ENCODE assay signal across 16 cellular contexts in the genomic region with DNA sequence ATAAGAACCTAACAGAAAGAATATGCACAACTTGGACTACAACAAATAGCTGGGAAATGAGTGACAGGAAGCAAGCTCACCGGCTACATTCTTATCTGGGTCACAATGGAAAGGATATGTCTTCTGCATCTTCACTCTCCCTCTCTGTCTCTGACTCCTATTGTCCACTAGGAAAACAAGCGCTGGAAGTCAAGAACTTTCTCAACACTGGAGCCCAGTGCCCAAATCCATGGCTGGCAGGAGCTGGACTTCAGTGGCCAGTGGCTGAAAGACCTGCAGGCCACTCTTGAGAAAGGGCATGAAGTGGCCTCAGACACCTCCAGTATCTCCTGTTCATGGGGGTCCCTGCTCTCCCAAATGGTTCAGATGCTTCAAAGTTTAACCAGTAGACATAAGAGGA.
DNase-seq lines count a peak whose midpoint lies in the region; ATAC-seq and TF ChIP-seq lines count a peak whose summit lies in the region.
"Had no signal": no experiment of that assay in that cellular context is flagged by ENCODE, and none has a peak within 500 bp of the region (broad histone marks: within the 10 kb centered on the region; RNA-seq: fewer than 3 reads in every experiment).

No MANE protein-coding gene starts in this region.

- no peaks in the 10 kb centered on the region for H3K9me3 ChIP-seq in left ventricle myocardium inferior (replicated peaks)
- no peaks in the 10 kb centered on the region for H3K9me3 ChIP-seq in mammary epithelial cell (replicated peaks; ENCODE audit: insufficient read depth, low read length)
- H3K9me3 ChIP-seq in aorta (ENCODE audit: control insufficient read depth, low read length): no peaks in the 10 kb centered on the region
- H3K9me3 ChIP-seq: transverse colon had no signal

- no peaks in the 10 kb centered on the region for H3K27me3 ChIP-seq in left ventricle myocardium inferior (ENCODE audit: low read depth)
- no peaks in the 10 kb centered on the region for H3K27me3 ChIP-seq in mammary epithelial cell (ENCODE audit: insufficient read depth, low read length)
- no peaks in the 10 kb centered on the region for H3K27me3 ChIP-seq in aorta (ENCODE audit: control insufficient read depth in 1 of 2, insufficient read depth in 2 of 2, low read length in 1 of 2)
- H3K27me3 ChIP-seq: transverse colon had no signal

- peaks cover 62% of the 10 kb centered on the region for H3K4me1 Mint-ChIP-seq in nephron
- H3K4me1 Mint-ChIP-seq: activated B cell treated with CpG ODN at 0.5 μM for 24 hours had no signal

- intact Hi-C loops in left ventricle myocardium inferior (cut with micrococcal nuclease) (no loop called here), left ventricle myocardium superior (cut with micrococcal nuclease) (no loop called here), mammary epithelial cell (cut with micrococcal nuclease) (loop anchor here (5.0 to 10.0 kb wide), 2 partner anchors 44 to 516 kb away; no protein-coding TSS in a partner anchor), aorta (cut with DNase I) (loop anchor here (5.0 kb wide), 2 partner anchors 64 to 84 kb away; a partner anchor contains a TSS)

- no peaks in the 10 kb centered on the region for H3K79me2 ChIP-seq in mammary epithelial cell (ENCODE audit: insufficient read depth, low read length)

- H2AFZ ChIP-seq in mammary epithelial cell (ENCODE audit: low read depth, low read length): no peak overlapping the region

- peaks cover 52% of the 10 kb centered on the region for H3K4me1 ChIP-seq in left ventricle myocardium inferior
- H3K4me1 ChIP-seq in mammary epithelial cell (ENCODE audit: insufficient read depth, low read length): peaks cover 36% of the 10 kb centered on the region
- peaks cover 4 to 14% of the 10 kb centered on the region in 2 donors for H3K4me1 ChIP-seq in aorta (ENCODE audit: control insufficient read depth in 1 of 2, insufficient read depth in 2 of 2, low read length in 2 of 2)

- WGBS in mammary epithelial cell (ENCODE audit: low coverage, missing lambda C conversion rate): 88% methylated on average over 2 of the region's 2 CpGs
- WGBS in aorta, 2 donors: 58 to 65% methylated on average over 2 of the region's 2 CpGs

- CTCF ChIA-PET in mammary epithelial cell (lab: Charles Lee; ENCODE audit: low non-redundant PET): no interaction called here

- in situ Hi-C loops in mammary epithelial cell (cut with MboI; ENCODE audit: low sequenced_read_pairs in 2 of 2): no loop called here

- BruUV-seq in mammary epithelial cell (replicated peaks; lab: Mats Ljungman, UMichigan): no TSS peak

- no peaks in the 10 kb centered on the region for H3K27me3 Mint-ChIP-seq in nephron (ENCODE audit: low read depth)

- ATAC-seq in left ventricle myocardium superior (no peak), aorta (ENCODE audit: low FRiP score) (no peak)
- ATAC-seq: naive thymus-derived CD4-positive, alpha-beta T cell had no signal

- dilution Hi-C loops in mammary epithelial cell (cut with HindIII; ENCODE audit: low sequenced_read_pairs): no loop called here

- H3K36me3 ChIP-seq in left ventricle myocardium inferior (no peaks in the 10 kb centered on the region), mammary epithelial cell (ENCODE audit: insufficient read depth, low read length) (no peaks in the 10 kb centered on the region), aorta (ENCODE audit: control insufficient read depth in 1 of 2, insufficient read depth in 2 of 2, low read length in 1 of 2) (no peaks in the 10 kb centered on the region)
- H3K36me3 ChIP-seq: transverse colon had no signal

- peak overlapping the region; percentile 3 for H3K4me3 ChIP-seq in left ventricle myocardium inferior
- H3K4me3 ChIP-seq in mammary epithelial cell (replicated peaks in 1 of 3; ENCODE audit: insufficient read depth in 1 of 3, low read depth in 2 of 3, low read length in 3 of 3): no peak overlapping the region
- H3K4me3 ChIP-seq in aorta (ENCODE audit: low read length in 2 of 2): peak overlapping the region in 1 of 2 donors; percentile 6
- H3K4me3 ChIP-seq: transverse colon had no signal

- peak overlapping the region; percentile 60 for H3K4me2 ChIP-seq in mammary epithelial cell (ENCODE audit: insufficient read depth, low read depth, low read length)
- H3K4me2 ChIP-seq: KMS-11 had no signal

- H3K27ac Mint-ChIP-seq in nephron: peak overlapping the region; percentile 93 to 98 (median 94)
- H3K27ac Mint-ChIP-seq: activated B cell treated with CpG ODN at 0.5 μM for 24 hours; activated naive CD8-positive, alpha-beta T cell treated with anti-CD3 and anti-CD28 coated beads, Interleukin-2, amount 10 ng/mL, durations not matched to agents 7 days and 5 days; naive thymus-derived CD4-positive, alpha-beta T cell had no signal

- H3K36me3 Mint-ChIP-seq in nephron (ENCODE audit: low read depth): no peaks in the 10 kb centered on the region

- H3K27ac ChIP-seq in left ventricle myocardium inferior (replicated peaks) (peak overlapping the region; percentile 95), mammary epithelial cell (ENCODE audit: insufficient read depth, low read depth, low read length) (no peak overlapping the region), aorta (ENCODE audit: low read depth in 1 of 2, low read length in 2 of 2) (peak overlapping the region; percentile 84 to 99)
- H3K27ac ChIP-seq: KMS-11 had no signal

- no peak overlapping the region for H3K4me3 Mint-ChIP-seq in nephron
- H3K4me3 Mint-ChIP-seq: activated B cell treated with CpG ODN at 0.5 μM for 24 hours; activated naive CD8-positive, alpha-beta T cell treated with anti-CD3 and anti-CD28 coated beads, Interleukin-2, amount 10 ng/mL, durations not matched to agents 7 days and 5 days; naive thymus-derived CD4-positive, alpha-beta T cell had no signal

- H3K9ac ChIP-seq in mammary epithelial cell (ENCODE audit: insufficient read depth, low read length): no peak overlapping the region
- H3K9ac ChIP-seq: KMS-11 had no signal

- H4K20me1 ChIP-seq in mammary epithelial cell (ENCODE audit: insufficient read depth, low read length): no peaks in the 10 kb centered on the region

- no peaks in the 10 kb centered on the region for H3K9me3 Mint-ChIP-seq in nephron
- H3K9me3 Mint-ChIP-seq: activated B cell treated with CpG ODN at 0.5 μM for 24 hours; activated naive CD8-positive, alpha-beta T cell treated with anti-CD3 and anti-CD28 coated beads, Interleukin-2, amount 10 ng/mL, durations not matched to agents 7 days and 5 days; naive thymus-derived CD4-positive, alpha-beta T cell had no signal

- TF ChIP-seq CTCF in left ventricle myocardium inferior (IDR thresholded peaks at IDR 0.05; ENCODE audit: borderline replicate concordance): no peak
- no peak for TF ChIP-seq CTCF in mammary epithelial cell (conservative IDR thresholded peaks at IDR 0.05 in 1 of 2, IDR thresholded peaks at IDR 0.05 in 1 of 2; ENCODE audit: extremely low read depth in 1 of 2, insufficient read depth in 1 of 2, low read depth in 1 of 2, low read length in 2 of 2)
- TF ChIP-seq CTCF in nephron (IDR thresholded peaks at IDR 0.05; ENCODE audit: unreplicated experiment in 3 of 3): no peak

- no peak for DNase-seq in left ventricle myocardium inferior
- DNase-seq in left ventricle myocardium superior: no peak
- no peak for DNase-seq in mammary epithelial cell
- DNase-seq in aorta: no peak
- no peak for DNase-seq in NCI-H1417 treated with DMSO at 0.1 percent for 48 hours (lab: John Stamatoyannopoulos, UW)
- DNase-seq in NCI-H146 treated with DMSO at 0.1 percent for 48 hours (lab: John Stamatoyannopoulos, UW; ENCODE audit: unreplicated experiment): no peak
- no peak for DNase-seq in mucosa of gallbladder (ENCODE audit: low spot score)
- DNase-seq: activated B cell treated with CpG ODN at 0.5 μM for 24 hours; activated CD8-positive, alpha-beta memory T cell treated with anti-CD3 and anti-CD28 coated beads, Interleukin-2, amount 50 U/mL, for 48 hours; activated naive CD8-positive, alpha-beta T cell treated with anti-CD3 and anti-CD28 coated beads, Interleukin-2, amount 10 ng/mL, durations not matched to agents 7 days and 5 days; DMS79; naive thymus-derived CD4-positive, alpha-beta T cell; NCI-H2029 treated with DMSO at 0.1 percent for 48 hours; transverse colon had no signal

Comparison
In these comparisons a context has a peak if more than half of its experiments do, and no peak if none do; other contexts are left out.
1. intact Hi-C loops: an anchor here in mammary epithelial cell (5.0 to 10.0 kb wide) and aorta (5.0 kb wide); none called in left ventricle myocardium inferior and left ventricle myocardium superior.